ENCODE assay signal across 2 cellular contexts in the genomic region with DNA sequence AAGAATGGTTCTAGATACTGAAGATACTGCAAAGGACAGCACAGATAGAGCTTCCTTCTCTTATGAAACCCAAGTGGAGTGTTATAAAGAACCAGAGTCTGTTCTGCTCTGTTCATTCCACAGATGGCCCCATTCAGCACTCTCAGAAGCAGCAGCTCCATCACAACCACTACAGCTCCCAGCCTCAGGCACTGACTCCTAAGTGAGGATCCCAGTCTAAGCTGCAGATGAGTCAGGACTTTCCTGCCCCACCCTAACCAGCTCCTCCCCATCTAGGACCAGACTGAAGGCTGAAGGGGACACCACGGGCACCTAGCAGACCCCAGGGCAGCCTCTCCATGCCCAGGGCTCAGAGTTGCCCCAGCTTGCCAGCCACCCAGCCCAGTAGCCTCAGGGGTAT.
TF ChIP-seq lines count a peak whose summit lies in the region.

No MANE protein-coding gene starts in this region.

TF ChIP-seq in SK-N-SH, 30 proteins besides CTCF, POLR2A, EP300 and RAD21 (continued from another document):
- TF ChIP-seq, protein P1, sequence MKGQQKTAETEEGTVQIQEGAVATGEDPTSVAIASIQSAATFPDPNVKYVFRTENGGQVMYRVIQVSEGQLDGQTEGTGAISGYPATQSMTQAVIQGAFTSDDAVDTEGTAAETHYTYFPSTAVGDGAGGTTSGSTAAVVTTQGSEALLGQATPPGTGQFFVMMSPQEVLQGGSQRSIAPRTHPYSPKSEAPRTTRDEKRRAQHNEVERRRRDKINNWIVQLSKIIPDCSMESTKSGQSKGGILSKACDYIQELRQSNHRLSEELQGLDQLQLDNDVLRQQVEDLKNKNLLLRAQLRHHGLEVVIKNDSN (IDR thresholded peaks at IDR 0.05; ENCODE audit: borderline replicate concordance, low read depth): no peak
- no peak for TF ChIP-seq TAF1 (IDR thresholded peaks at IDR 0.05; ENCODE audit: borderline replicate concordance, low read depth, low read length)
- TF ChIP-seq TEAD4 (IDR thresholded peaks at IDR 0.05; ENCODE audit: borderline replicate concordance, insufficient read depth): no peak
- TF ChIP-seq, protein P2, sequence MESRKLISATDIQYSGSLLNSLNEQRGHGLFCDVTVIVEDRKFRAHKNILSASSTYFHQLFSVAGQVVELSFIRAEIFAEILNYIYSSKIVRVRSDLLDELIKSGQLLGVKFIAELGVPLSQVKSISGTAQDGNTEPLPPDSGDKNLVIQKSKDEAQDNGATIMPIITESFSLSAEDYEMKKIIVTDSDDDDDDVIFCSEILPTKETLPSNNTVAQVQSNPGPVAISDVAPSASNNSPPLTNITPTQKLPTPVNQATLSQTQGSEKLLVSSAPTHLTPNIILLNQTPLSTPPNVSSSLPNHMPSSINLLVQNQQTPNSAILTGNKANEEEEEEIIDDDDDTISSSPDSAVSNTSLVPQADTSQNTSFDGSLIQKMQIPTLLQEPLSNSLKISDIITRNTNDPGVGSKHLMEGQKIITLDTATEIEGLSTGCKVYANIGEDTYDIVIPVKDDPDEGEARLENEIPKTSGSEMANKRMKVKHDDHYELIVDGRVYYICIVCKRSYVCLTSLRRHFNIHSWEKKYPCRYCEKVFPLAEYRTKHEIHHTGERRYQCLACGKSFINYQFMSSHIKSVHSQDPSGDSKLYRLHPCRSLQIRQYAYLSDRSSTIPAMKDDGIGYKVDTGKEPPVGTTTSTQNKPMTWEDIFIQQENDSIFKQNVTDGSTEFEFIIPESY (IDR thresholded peaks at IDR 0.05; ENCODE audit: borderline replicate concordance, low read depth): no peak
- TF ChIP-seq TCF12 (IDR thresholded peaks at IDR 0.05): no peak
- TF ChIP-seq MAX (IDR thresholded peaks at IDR 0.05; ENCODE audit: low read depth): no peak
- TF ChIP-seq IRF3 (IDR thresholded peaks at IDR 0.05; ENCODE audit: low read depth, low read length): no peak
- no peak for TF ChIP-seq FOSL2 (IDR thresholded peaks at IDR 0.05; ENCODE audit: borderline replicate concordance, low read depth)
- no peak for TF ChIP-seq FOXJ3 (CRISPR knock-in tag; IDR thresholded peaks at IDR 0.05)

TF ChIP-seq in SK-N-SH treated with all-trans-retinoic acid at 6 μM for 48 hours, 23 proteins besides CTCF, POLR2A, EP300 and RAD21 (continued from another document):
- TF ChIP-seq, protein P3, sequence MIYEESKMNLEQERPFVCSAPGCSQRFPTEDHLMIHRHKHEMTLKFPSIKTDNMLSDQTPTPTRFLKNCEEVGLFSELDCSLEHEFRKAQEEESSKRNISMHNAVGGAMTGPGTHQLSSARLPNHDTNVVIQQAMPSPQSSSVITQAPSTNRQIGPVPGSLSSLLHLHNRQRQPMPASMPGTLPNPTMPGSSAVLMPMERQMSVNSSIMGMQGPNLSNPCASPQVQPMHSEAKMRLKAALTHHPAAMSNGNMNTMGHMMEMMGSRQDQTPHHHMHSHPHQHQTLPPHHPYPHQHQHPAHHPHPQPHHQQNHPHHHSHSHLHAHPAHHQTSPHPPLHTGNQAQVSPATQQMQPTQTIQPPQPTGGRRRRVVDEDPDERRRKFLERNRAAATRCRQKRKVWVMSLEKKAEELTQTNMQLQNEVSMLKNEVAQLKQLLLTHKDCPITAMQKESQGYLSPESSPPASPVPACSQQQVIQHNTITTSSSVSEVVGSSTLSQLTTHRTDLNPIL (CRISPR knock-in tag; IDR thresholded peaks at IDR 0.05; ENCODE audit: low read depth): no peak
- no peak for TF ChIP-seq RARB (CRISPR knock-in tag; IDR thresholded peaks at IDR 0.05)
- no peak for TF ChIP-seq ZFP30 (CRISPR knock-in tag; IDR thresholded peaks at IDR 0.05)
- TF ChIP-seq PPARA (CRISPR knock-in tag; IDR thresholded peaks at IDR 0.05; ENCODE audit: borderline replicate concordance): no peak
- no peak for TF ChIP-seq ARNTL (CRISPR knock-in tag; IDR thresholded peaks at IDR 0.05; ENCODE audit: borderline replicate concordance, low read depth)
- no peak for TF ChIP-seq CSDC2 (CRISPR knock-in tag; IDR thresholded peaks at IDR 0.05)
- no peak for TF ChIP-seq OSR1 (CRISPR knock-in tag; IDR thresholded peaks at IDR 0.05)
- TF ChIP-seq, protein P4, sequence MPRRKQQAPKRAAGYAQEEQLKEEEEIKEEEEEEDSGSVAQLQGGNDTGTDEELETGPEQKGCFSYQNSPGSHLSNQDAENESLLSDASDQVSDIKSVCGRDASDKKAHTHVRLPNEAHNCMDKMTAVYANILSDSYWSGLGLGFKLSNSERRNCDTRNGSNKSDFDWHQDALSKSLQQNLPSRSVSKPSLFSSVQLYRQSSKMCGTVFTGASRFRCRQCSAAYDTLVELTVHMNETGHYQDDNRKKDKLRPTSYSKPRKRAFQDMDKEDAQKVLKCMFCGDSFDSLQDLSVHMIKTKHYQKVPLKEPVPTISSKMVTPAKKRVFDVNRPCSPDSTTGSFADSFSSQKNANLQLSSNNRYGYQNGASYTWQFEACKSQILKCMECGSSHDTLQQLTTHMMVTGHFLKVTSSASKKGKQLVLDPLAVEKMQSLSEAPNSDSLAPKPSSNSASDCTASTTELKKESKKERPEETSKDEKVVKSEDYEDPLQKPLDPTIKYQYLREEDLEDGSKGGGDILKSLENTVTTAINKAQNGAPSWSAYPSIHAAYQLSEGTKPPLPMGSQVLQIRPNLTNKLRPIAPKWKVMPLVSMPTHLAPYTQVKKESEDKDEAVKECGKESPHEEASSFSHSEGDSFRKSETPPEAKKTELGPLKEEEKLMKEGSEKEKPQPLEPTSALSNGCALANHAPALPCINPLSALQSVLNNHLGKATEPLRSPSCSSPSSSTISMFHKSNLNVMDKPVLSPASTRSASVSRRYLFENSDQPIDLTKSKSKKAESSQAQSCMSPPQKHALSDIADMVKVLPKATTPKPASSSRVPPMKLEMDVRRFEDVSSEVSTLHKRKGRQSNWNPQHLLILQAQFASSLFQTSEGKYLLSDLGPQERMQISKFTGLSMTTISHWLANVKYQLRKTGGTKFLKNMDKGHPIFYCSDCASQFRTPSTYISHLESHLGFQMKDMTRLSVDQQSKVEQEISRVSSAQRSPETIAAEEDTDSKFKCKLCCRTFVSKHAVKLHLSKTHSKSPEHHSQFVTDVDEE (CRISPR knock-in tag; IDR thresholded peaks at IDR 0.05): no peak
- TF ChIP-seq TOX (CRISPR knock-in tag; IDR thresholded peaks at IDR 0.05; ENCODE audit: borderline replicate concordance): no peak
- no peak for TF ChIP-seq ZC3H10 (CRISPR knock-in tag; IDR thresholded peaks at IDR 0.05)
- TF ChIP-seq ZNF70 (CRISPR knock-in tag; IDR thresholded peaks at IDR 0.05): no peak
- no peak for TF ChIP-seq GLIS3 (CRISPR knock-in tag; IDR thresholded peaks at IDR 0.05)
- no peak for TF ChIP-seq POU6F1 (CRISPR knock-in tag; IDR thresholded peaks at IDR 0.05; ENCODE audit: borderline replicate concordance, low read depth)
- no peak for TF ChIP-seq ISL1 (CRISPR knock-in tag; IDR thresholded peaks at IDR 0.05)
